In genomic region chr6:16851758-16852157, GRCh38 we compare ENCODE assay signal across 15 cellular contexts.
A peak's percentile ranks its signal among the peaks of the same experiment; 100 is the strongest.
DNase-seq lines count a peak whose midpoint lies in the region; ATAC-seq, FAIRE-seq and TF ChIP-seq lines count a peak whose summit lies in the region.
"Had no signal": no experiment of that assay in that cellular context is flagged by ENCODE, and none has a peak within 500 bp of the region (broad histone marks: within the 10 kb centered on the region; RNA-seq: fewer than 3 reads in every experiment).

No MANE protein-coding gene starts in this region.

- peak overlapping the region; percentile 15 for H3K27ac Mint-ChIP-seq in type B pancreatic cell

- H3K27me3 Mint-ChIP-seq in activated T-cell treated with anti-CD3 and anti-CD28 coated beads, Interleukin-2, amount 50 U/mL, for 4 hours (ENCODE audit: low read depth): peaks cover 21% of the 10 kb centered on the region
- H3K27me3 Mint-ChIP-seq in type B pancreatic cell: no peaks in the 10 kb centered on the region

- H3K27me3 ChIP-seq in Karpas-422 (ENCODE audit: low read length): no peaks in the 10 kb centered on the region
- no peaks in the 10 kb centered on the region for H3K27me3 ChIP-seq in dorsolateral prefrontal cortex

- no peaks in the 10 kb centered on the region for H4K20me1 ChIP-seq in Karpas-422 (ENCODE audit: insufficient read depth, low read depth, low read length)

- no peaks in the 10 kb centered on the region for H3K9me3 Mint-ChIP-seq in activated T-cell treated with anti-CD3 and anti-CD28 coated beads, Interleukin-2, amount 50 U/mL, for 4 hours
- no peaks in the 10 kb centered on the region for H3K9me3 Mint-ChIP-seq in type B pancreatic cell

- H3K9me3 ChIP-seq in Karpas-422 (ENCODE audit: low read length) (no peaks in the 10 kb centered on the region), kidney (ENCODE audit: control insufficient read depth in 1 of 2, low read length in 2 of 2) (peaks cover 0 to 2% of the 10 kb centered on the region in 2 donors)
- H3K9me3 ChIP-seq: heart right ventricle had no signal

- H3K36me3 ChIP-seq in Karpas-422 (ENCODE audit: insufficient read depth, low read length): no peaks in the 10 kb centered on the region
- no peaks in the 10 kb centered on the region for H3K36me3 ChIP-seq in kidney (ENCODE audit: control insufficient read depth in 1 of 2, insufficient read depth in 2 of 2, low read length in 2 of 2)
- H3K36me3 ChIP-seq: heart right ventricle had no signal

- no peak overlapping the region for H3K4me2 ChIP-seq in Karpas-422 (ENCODE audit: low read depth, low read length, poor library complexity, severe bottlenecking)

- TF ChIP-seq CTCF in type B pancreatic cell (conservative IDR thresholded peaks at IDR 0.05) (no peak), kidney (IDR thresholded peaks at IDR 0.05; ENCODE audit: borderline replicate concordance, extremely low read depth, insufficient read depth) (no peak), dorsolateral prefrontal cortex (IDR thresholded peaks at IDR 0.05 in 54 of 56, conservative IDR thresholded peaks at IDR 0.05 in 2 of 56; ENCODE audit: low read depth in 1 of 56, partially characterized antibody in 56 of 56) (no peak)

- no peak overlapping the region for H3K4me3 ChIP-seq in Karpas-422 (ENCODE audit: low read length)
- no peak overlapping the region for H3K4me3 ChIP-seq in kidney (ENCODE audit: low read length in 2 of 2)
- H3K4me3 ChIP-seq in dorsolateral prefrontal cortex: no peak overlapping the region
- H3K4me3 ChIP-seq: heart right ventricle had no signal

- no peaks in the 10 kb centered on the region for H3K79me2 ChIP-seq in Karpas-422 (ENCODE audit: low read length)

- no peak overlapping the region for H2AFZ ChIP-seq in Karpas-422 (ENCODE audit: low read length)

- H3K27ac ChIP-seq in Karpas-422 (ENCODE audit: low read length): no peak overlapping the region
- no peak overlapping the region for H3K27ac ChIP-seq in kidney (ENCODE audit: low read depth in 2 of 2, low read length in 2 of 2)
- H3K27ac ChIP-seq in dorsolateral prefrontal cortex: peak overlapping the region in 4 of 59 donors; percentile 5 to 52 (median 28)
- H3K27ac ChIP-seq: heart right ventricle had no signal

- intact Hi-C loops in kidney (cut with DNase I): no loop called here
- intact Hi-C loops in dorsolateral prefrontal cortex (cut with DNase I): no loop called here

- H3K4me3 Mint-ChIP-seq in activated T-cell treated with anti-CD3 and anti-CD28 coated beads, Interleukin-2, amount 50 U/mL, for 4 hours: no peak overlapping the region
- no peak overlapping the region for H3K4me3 Mint-ChIP-seq in type B pancreatic cell

- no peaks in the 10 kb centered on the region for H3K36me3 Mint-ChIP-seq in activated T-cell treated with anti-CD3 and anti-CD28 coated beads, Interleukin-2, amount 50 U/mL, for 4 hours (ENCODE audit: insufficient read depth)
- no peaks in the 10 kb centered on the region for H3K36me3 Mint-ChIP-seq in type B pancreatic cell

- H3K4me1 ChIP-seq in Karpas-422 (ENCODE audit: low read length) (peaks cover 16% of the 10 kb centered on the region), kidney (ENCODE audit: control insufficient read depth in 1 of 2, insufficient read depth in 1 of 2, low read depth in 1 of 2, low read length in 2 of 2) (no peaks in the 10 kb centered on the region)

- no peak for FAIRE-seq in kidney (lab: Jason Lieb, UNC)

- no peaks in the 10 kb centered on the region for H3K9me2 ChIP-seq in Karpas-422 (replicated peaks; ENCODE audit: insufficient read depth, low read length)

- H3K9ac ChIP-seq in Karpas-422 (ENCODE audit: low read length) (no peak overlapping the region), kidney (ENCODE audit: low read length in 2 of 2) (no peak overlapping the region)

- peak; percentile 35 to 61 for ATAC-seq in activated T-cell treated with anti-CD3 and anti-CD28 coated beads, Interleukin-2, amount 50 U/mL, for 4 hours
- ATAC-seq in GM18907 (IDR thresholded peaks at IDR 0.05; ENCODE audit: unreplicated experiment): no peak
- ATAC-seq: heart right ventricle had no signal

- no peak for DNase-seq in activated T-cell treated with anti-CD3 and anti-CD28 coated beads, Interleukin-2, amount 50 U/mL, for 4 hours
- no peak for DNase-seq in activated T-cell treated with anti-CD3 and anti-CD28 coated beads for 4 hours
- DNase-seq in Karpas-422: peak; percentile 42
- peak; percentile 11 for DNase-seq in amniotic epithelial cell (ENCODE audit: low read depth)
- no peak for DNase-seq in type B pancreatic cell (ENCODE audit: extremely low spot score, unreplicated experiment)
- DNase-seq in kidney: no peak
- no peak for DNase-seq in dorsolateral prefrontal cortex
- DNase-seq: activated CD8-positive, alpha-beta memory T cell treated with anti-CD3 and anti-CD28 coated beads, Interleukin-2, amount 50 U/mL, for 4 hours; aorta; DND-41; effector CD4-positive, alpha-beta T cell; heart right ventricle; NCI-H187 treated with DMSO at 0.1 percent for 48 hours; stimulated activated CD4-positive, alpha-beta T cell treated with anti-CD3 and anti-CD28 coated beads, Interleukin-4, amount 100 ng/mL, for 24 hours had no signal

- H3K4me1 Mint-ChIP-seq in activated T-cell treated with anti-CD3 and anti-CD28 coated beads, Interleukin-2, amount 50 U/mL, for 4 hours (ENCODE audit: low read depth): peaks cover 16% of the 10 kb centered on the region
- peaks cover 46% of the 10 kb centered on the region for H3K4me1 Mint-ChIP-seq in type B pancreatic cell (ENCODE audit: unreplicated experiment)

Comparison
In these comparisons a context has a peak if more than half of its experiments do, and no peak if none do; other contexts are left out.
1. DNase-seq: peak in Karpas-422 (single experiment) and amniotic epithelial cell (single experiment); none in activated T-cell treated with anti-CD3 and anti-CD28 coated beads, Interleukin-2, amount 50 U/mL, for 4 hours (single experiment), activated T-cell treated with anti-CD3 and anti-CD28 coated beads for 4 hours (single experiment), type B pancreatic cell (single experiment), kidney (single experiment) and dorsolateral prefrontal cortex (0 of 10).